Comparison of ENCODE assay signal across 1 cellular context in the genomic region with DNA sequence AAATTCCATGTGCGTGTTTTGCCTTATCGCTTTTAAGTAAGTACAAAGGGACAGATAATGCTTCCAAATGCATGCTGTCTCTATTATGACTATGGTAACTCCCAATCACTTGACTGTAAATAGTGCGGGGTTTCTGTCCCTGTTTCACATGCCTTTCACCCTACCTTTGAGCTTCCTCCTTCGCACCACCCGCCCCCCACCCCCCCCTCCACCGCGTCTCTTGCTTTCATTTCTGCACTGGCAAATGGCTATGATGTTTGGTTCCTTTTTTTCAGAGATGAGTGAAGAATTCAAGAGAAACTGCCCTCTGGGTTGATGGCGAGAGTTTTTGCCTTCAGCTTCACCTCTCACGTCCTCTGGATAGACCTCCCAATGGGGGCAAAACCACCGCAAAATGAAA.
TF ChIP-seq lines count a peak whose summit lies in the region.

No MANE protein-coding gene starts in this region.

TF ChIP-seq in SK-N-SH treated with all-trans-retinoic acid at 6 μM for 48 hours, 23 proteins besides CTCF, POLR2A, EP300 and RAD21 (continued from another document):
- TF ChIP-seq CREB5 (CRISPR knock-in tag; IDR thresholded peaks at IDR 0.05; ENCODE audit: low read depth) (no peak), OSR1 (CRISPR knock-in tag; IDR thresholded peaks at IDR 0.05) (no peak), POU6F1 (CRISPR knock-in tag; IDR thresholded peaks at IDR 0.05; ENCODE audit: borderline replicate concordance, low read depth) (no peak), SNAI2 (CRISPR knock-in tag; IDR thresholded peaks at IDR 0.05) (no peak), TOX (CRISPR knock-in tag; IDR thresholded peaks at IDR 0.05; ENCODE audit: borderline replicate concordance) (no peak)
